1 cellular context compared by ENCODE assay signal in the genomic region with DNA sequence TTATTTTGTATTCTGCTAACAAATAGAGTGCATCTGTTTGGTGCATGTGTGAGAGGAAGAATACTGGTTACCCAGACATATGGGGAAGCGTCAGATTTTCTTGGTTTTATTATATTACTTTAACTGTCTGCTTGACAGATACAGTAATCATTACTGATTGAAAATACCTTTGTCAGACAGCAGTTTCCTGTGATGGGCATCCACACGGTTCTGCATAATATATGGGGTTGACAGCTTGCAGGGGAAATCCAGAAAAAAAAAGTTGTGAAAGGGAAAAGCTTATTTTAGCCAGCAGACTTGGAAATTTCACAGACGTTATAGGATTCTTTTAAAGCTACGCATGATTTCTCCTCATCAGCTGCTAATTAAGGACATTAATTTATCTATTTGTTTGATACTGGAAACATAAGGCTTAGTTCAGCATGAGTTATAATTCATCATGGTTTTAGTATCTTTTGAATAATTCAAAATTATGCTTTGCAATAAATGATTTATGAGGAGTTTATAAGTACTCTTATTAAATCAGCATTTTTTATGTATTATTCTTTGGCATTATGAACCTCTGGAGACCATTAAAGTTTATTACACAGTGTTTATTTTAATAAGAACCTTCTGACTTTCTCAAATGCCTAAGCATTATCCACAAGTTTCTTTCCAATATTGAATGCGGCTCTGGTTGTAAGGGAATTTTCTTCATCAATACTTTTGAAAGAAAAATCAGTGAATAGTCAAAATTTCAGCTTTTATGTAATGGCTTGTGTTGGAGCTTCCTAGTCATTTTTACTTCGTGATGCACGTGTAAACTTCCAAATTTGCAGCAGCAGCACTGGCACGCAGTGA.
TF ChIP-seq lines count a peak whose summit lies in the region.

No MANE protein-coding gene starts in this region.

TF ChIP-seq in IMR-90, 13 proteins besides CTCF, POLR2A, EP300 and RAD21 (continued from another document):
- TF ChIP-seq, protein P1, sequence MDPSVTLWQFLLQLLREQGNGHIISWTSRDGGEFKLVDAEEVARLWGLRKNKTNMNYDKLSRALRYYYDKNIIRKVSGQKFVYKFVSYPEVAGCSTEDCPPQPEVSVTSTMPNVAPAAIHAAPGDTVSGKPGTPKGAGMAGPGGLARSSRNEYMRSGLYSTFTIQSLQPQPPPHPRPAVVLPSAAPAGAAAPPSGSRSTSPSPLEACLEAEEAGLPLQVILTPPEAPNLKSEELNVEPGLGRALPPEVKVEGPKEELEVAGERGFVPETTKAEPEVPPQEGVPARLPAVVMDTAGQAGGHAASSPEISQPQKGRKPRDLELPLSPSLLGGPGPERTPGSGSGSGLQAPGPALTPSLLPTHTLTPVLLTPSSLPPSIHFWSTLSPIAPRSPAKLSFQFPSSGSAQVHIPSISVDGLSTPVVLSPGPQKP (IDR thresholded peaks at IDR 0.05; ENCODE audit: borderline replicate concordance, low read depth, low read length) = no peak
- TF ChIP-seq NFE2L2 (IDR thresholded peaks at IDR 0.05; ENCODE audit: low read depth, low read length) = no peak
